In the genomic region with DNA sequence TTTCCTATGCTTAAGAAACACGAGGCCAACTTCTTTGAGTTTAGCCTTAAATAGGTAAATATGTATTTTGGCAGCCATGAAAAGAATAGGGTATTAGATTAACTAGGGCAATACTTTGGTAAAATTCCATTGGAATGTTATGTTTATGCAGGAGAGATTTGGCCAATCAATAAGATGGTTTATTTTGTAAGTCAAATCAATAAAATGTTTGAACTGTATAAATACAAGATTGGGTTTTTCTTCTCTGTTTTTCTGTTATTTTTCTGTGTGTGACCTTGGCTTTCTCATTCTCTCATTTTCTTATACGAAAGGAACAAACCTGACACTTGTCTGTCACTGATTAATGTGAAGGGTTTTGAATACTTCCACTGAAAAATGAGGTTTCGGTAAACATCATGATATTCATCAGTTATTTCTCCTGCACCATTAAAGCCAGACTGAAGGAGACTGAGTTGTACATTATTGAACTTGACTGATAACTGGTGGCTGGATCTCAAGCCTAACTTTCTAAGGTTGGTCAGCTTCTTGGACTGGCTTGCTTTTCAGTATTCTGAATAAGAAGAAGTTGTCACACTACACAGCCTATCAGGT, we compare ENCODE assay signal across 1 cellular context.
TF ChIP-seq lines count a peak whose summit lies in the region.

No MANE protein-coding gene starts in this region.

TF ChIP-seq in HepG2, 621 proteins besides CTCF, POLR2A, EP300 and RAD21 (continued from another document and continues in another):
- TF ChIP-seq, protein P1, sequence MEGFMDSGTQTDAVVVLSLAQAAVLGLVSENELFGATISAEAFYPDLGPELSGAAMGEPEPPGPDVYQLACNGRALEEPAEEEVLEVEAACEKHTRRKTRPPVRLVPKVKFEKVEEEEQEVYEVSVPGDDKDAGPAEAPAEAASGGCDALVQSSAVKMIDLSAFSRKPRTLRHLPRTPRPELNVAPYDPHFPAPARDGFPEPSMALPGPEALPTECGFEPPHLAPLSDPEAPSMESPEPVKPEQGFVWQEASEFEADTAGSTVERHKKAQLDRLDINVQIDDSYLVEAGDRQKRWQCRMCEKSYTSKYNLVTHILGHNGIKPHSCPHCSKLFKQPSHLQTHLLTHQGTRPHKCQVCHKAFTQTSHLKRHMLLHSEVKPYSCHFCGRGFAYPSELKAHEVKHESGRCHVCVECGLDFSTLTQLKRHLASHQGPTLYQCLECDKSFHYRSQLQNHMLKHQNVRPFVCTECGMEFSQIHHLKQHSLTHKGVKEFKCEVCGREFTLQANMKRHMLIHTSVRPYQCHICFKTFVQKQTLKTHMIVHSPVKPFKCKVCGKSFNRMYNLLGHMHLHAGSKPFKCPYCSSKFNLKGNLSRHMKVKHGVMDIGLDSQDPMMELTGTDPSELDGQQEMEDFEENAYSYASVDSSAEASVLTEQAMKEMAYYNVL (CRISPR knock-in tag; IDR thresholded peaks at IDR 0.05; ENCODE audit: borderline replicate concordance): peak; percentile 90
- TF ChIP-seq, protein P2, sequence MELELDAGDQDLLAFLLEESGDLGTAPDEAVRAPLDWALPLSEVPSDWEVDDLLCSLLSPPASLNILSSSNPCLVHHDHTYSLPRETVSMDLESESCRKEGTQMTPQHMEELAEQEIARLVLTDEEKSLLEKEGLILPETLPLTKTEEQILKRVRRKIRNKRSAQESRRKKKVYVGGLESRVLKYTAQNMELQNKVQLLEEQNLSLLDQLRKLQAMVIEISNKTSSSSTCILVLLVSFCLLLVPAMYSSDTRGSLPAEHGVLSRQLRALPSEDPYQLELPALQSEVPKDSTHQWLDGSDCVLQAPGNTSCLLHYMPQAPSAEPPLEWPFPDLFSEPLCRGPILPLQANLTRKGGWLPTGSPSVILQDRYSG (CRISPR knock-in tag; IDR thresholded peaks at IDR 0.05): no peak
- TF ChIP-seq ZSCAN22 (CRISPR knock-in tag; IDR thresholded peaks at IDR 0.05) (no peak), ZNF598 (CRISPR knock-in tag; IDR thresholded peaks at IDR 0.05; ENCODE audit: borderline replicate concordance) (no peak), IRF2 (CRISPR knock-in tag; IDR thresholded peaks at IDR 0.05) (no peak), FOXA3 (CRISPR knock-in tag; IDR thresholded peaks at IDR 0.05) (peak; percentile 67), ZNF780A (CRISPR knock-in tag; IDR thresholded peaks at IDR 0.05) (no peak), MAZ (IDR thresholded peaks at IDR 0.05; ENCODE audit: borderline replicate concordance, low read depth, low read length) (no peak), MAZ (CRISPR knock-in tag; IDR thresholded peaks at IDR 0.05; ENCODE audit: low read depth) (no peak), CAMTA2 (CRISPR knock-in tag; IDR thresholded peaks at IDR 0.05; ENCODE audit: borderline replicate concordance) (no peak), ZNF232 (CRISPR knock-in tag; IDR thresholded peaks at IDR 0.05; ENCODE audit: borderline replicate concordance) (no peak), ZC3H13 (CRISPR knock-in tag; IDR thresholded peaks at IDR 0.05) (no peak), NFYB (CRISPR knock-in tag; IDR thresholded peaks at IDR 0.05) (no peak), ZNF30 (CRISPR knock-in tag; IDR thresholded peaks at IDR 0.05) (no peak), CHD2 (IDR thresholded peaks at IDR 0.05; ENCODE audit: low read depth, low read length) (no peak), NR2F1 (CRISPR knock-in tag; IDR thresholded peaks at IDR 0.05) (no peak), ZFP37 (CRISPR knock-in tag; IDR thresholded peaks at IDR 0.05; ENCODE audit: borderline replicate concordance) (no peak), ZMAT3 (CRISPR knock-in tag; conservative IDR thresholded peaks at IDR 0.05) (no peak), PAX8 (CRISPR knock-in tag; IDR thresholded peaks at IDR 0.05; ENCODE audit: borderline replicate concordance) (no peak), ZKSCAN8 (CRISPR knock-in tag; IDR thresholded peaks at IDR 0.05; ENCODE audit: borderline replicate concordance) (no peak), ZNF891 (CRISPR knock-in tag; IDR thresholded peaks at IDR 0.05) (no peak), ZNF3 (CRISPR knock-in tag; IDR thresholded peaks at IDR 0.05) (no peak), ZNF251 (CRISPR knock-in tag; IDR thresholded peaks at IDR 0.05) (no peak), GLI4 (CRISPR knock-in tag; IDR thresholded peaks at IDR 0.05; ENCODE audit: borderline replicate concordance) (no peak), ISL2 (CRISPR knock-in tag; IDR thresholded peaks at IDR 0.05) (peak; percentile 73; the same call in 1 of the 2 replicates), SCMH1 (CRISPR knock-in tag; IDR thresholded peaks at IDR 0.05; ENCODE audit: borderline replicate concordance) (no peak), ZNF260 (CRISPR knock-in tag; IDR thresholded peaks at IDR 0.05; ENCODE audit: borderline replicate concordance, low read depth) (no peak), ZNF720 (CRISPR knock-in tag; IDR thresholded peaks at IDR 0.05) (no peak), ZNF160 (CRISPR knock-in tag; IDR thresholded peaks at IDR 0.05) (no peak), NONO (IDR thresholded peaks at IDR 0.05) (no peak), NONO (CRISPR knock-in tag; conservative IDR thresholded peaks at IDR 0.05) (no peak), ZNF615 (CRISPR knock-in tag; IDR thresholded peaks at IDR 0.05; ENCODE audit: borderline replicate concordance) (no peak), CBX1 (IDR thresholded peaks at IDR 0.05; ENCODE audit: low read depth) (no peak), ZNF569 (CRISPR knock-in tag; IDR thresholded peaks at IDR 0.05; ENCODE audit: borderline replicate concordance) (no peak), MEIS1 (CRISPR knock-in tag; IDR thresholded peaks at IDR 0.05; ENCODE audit: borderline replicate concordance) (no peak), AGO2 (optimal IDR thresholded peaks at IDR 0.05; ENCODE audit: low read depth, low read length) (no peak), HCFC1 (IDR thresholded peaks at IDR 0.05; ENCODE audit: low read depth, low read length) (no peak), MYC (CRISPR knock-in tag; IDR thresholded peaks at IDR 0.05; ENCODE audit: borderline replicate concordance) (no peak), KLF9 (CRISPR knock-in tag; IDR thresholded peaks at IDR 0.05; ENCODE audit: low read depth) (no peak), ELF3 (CRISPR knock-in tag; IDR thresholded peaks at IDR 0.05) (peak; percentile 20; the same call in 1 of the 2 replicates), ZNF746 (CRISPR knock-in tag; IDR thresholded peaks at IDR 0.05) (no peak), ZNF776 (CRISPR knock-in tag; IDR thresholded peaks at IDR 0.05) (no peak), HMG20B (CRISPR knock-in tag; conservative IDR thresholded peaks at IDR 0.05) (no peak), TAF1 (CRISPR knock-in tag; IDR thresholded peaks at IDR 0.05) (no peak), HHEX (CRISPR knock-in tag; IDR thresholded peaks at IDR 0.05) (no peak), MBNL3 (CRISPR knock-in tag; conservative IDR thresholded peaks at IDR 0.05) (no peak), KDM5A (IDR thresholded peaks at IDR 0.05; ENCODE audit: borderline replicate concordance, low read length) (no peak)
- TF ChIP-seq, protein P3, sequence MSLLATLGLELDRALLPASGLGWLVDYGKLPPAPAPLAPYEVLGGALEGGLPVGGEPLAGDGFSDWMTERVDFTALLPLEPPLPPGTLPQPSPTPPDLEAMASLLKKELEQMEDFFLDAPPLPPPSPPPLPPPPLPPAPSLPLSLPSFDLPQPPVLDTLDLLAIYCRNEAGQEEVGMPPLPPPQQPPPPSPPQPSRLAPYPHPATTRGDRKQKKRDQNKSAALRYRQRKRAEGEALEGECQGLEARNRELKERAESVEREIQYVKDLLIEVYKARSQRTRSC (CRISPR knock-in tag; IDR thresholded peaks at IDR 0.05; ENCODE audit: low read depth): no peak
- TF ChIP-seq, protein P4, sequence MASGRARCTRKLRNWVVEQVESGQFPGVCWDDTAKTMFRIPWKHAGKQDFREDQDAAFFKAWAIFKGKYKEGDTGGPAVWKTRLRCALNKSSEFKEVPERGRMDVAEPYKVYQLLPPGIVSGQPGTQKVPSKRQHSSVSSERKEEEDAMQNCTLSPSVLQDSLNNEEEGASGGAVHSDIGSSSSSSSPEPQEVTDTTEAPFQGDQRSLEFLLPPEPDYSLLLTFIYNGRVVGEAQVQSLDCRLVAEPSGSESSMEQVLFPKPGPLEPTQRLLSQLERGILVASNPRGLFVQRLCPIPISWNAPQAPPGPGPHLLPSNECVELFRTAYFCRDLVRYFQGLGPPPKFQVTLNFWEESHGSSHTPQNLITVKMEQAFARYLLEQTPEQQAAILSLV (CRISPR knock-in tag; IDR thresholded peaks at IDR 0.05; ENCODE audit: borderline replicate concordance): no peak
- TF ChIP-seq, protein P5, sequence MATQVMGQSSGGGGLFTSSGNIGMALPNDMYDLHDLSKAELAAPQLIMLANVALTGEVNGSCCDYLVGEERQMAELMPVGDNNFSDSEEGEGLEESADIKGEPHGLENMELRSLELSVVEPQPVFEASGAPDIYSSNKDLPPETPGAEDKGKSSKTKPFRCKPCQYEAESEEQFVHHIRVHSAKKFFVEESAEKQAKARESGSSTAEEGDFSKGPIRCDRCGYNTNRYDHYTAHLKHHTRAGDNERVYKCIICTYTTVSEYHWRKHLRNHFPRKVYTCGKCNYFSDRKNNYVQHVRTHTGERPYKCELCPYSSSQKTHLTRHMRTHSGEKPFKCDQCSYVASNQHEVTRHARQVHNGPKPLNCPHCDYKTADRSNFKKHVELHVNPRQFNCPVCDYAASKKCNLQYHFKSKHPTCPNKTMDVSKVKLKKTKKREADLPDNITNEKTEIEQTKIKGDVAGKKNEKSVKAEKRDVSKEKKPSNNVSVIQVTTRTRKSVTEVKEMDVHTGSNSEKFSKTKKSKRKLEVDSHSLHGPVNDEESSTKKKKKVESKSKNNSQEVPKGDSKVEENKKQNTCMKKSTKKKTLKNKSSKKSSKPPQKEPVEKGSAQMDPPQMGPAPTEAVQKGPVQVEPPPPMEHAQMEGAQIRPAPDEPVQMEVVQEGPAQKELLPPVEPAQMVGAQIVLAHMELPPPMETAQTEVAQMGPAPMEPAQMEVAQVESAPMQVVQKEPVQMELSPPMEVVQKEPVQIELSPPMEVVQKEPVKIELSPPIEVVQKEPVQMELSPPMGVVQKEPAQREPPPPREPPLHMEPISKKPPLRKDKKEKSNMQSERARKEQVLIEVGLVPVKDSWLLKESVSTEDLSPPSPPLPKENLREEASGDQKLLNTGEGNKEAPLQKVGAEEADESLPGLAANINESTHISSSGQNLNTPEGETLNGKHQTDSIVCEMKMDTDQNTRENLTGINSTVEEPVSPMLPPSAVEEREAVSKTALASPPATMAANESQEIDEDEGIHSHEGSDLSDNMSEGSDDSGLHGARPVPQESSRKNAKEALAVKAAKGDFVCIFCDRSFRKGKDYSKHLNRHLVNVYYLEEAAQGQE (IDR thresholded peaks at IDR 0.05; ENCODE audit: borderline replicate concordance in 1 of 2, low read depth in 1 of 2, low read length in 2 of 2): no peak
- TF ChIP-seq, protein P6, sequence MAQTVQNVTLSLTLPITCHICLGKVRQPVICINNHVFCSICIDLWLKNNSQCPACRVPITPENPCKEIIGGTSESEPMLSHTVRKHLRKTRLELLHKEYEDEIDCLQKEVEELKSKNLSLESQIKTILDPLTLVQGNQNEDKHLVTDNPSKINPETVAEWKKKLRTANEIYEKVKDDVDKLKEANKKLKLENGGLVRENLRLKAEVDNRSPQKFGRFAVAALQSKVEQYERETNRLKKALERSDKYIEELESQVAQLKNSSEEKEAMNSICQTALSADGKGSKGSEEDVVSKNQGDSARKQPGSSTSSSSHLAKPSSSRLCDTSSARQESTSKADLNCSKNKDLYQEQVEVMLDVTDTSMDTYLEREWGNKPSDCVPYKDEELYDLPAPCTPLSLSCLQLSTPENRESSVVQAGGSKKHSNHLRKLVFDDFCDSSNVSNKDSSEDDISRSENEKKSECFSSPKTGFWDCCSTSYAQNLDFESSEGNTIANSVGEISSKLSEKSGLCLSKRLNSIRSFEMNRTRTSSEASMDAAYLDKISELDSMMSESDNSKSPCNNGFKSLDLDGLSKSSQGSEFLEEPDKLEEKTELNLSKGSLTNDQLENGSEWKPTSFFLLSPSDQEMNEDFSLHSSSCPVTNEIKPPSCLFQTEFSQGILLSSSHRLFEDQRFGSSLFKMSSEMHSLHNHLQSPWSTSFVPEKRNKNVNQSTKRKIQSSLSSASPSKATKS (CRISPR knock-in tag; IDR thresholded peaks at IDR 0.05): no peak
- TF ChIP-seq, protein P7, sequence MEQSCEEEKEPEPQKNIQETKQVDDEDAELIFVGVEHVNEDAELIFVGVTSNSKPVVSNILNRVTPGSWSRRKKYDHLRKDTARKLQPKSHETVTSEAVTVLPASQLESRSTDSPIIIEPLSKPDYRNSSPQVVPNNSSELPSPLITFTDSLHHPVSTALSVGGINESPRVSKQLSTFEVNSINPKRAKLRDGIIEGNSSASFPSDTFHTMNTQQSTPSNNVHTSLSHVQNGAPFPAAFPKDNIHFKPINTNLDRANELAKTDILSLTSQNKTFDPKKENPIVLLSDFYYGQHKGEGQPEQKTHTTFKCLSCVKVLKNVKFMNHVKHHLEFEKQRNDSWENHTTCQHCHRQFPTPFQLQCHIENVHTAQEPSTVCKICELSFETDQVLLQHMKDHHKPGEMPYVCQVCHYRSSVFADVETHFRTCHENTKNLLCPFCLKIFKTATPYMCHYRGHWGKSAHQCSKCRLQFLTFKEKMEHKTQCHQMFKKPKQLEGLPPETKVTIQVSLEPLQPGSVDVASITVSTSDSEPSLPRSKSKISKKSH (CRISPR knock-in tag; IDR thresholded peaks at IDR 0.05; ENCODE audit: borderline replicate concordance): no peak
- TF ChIP-seq, protein P8, sequence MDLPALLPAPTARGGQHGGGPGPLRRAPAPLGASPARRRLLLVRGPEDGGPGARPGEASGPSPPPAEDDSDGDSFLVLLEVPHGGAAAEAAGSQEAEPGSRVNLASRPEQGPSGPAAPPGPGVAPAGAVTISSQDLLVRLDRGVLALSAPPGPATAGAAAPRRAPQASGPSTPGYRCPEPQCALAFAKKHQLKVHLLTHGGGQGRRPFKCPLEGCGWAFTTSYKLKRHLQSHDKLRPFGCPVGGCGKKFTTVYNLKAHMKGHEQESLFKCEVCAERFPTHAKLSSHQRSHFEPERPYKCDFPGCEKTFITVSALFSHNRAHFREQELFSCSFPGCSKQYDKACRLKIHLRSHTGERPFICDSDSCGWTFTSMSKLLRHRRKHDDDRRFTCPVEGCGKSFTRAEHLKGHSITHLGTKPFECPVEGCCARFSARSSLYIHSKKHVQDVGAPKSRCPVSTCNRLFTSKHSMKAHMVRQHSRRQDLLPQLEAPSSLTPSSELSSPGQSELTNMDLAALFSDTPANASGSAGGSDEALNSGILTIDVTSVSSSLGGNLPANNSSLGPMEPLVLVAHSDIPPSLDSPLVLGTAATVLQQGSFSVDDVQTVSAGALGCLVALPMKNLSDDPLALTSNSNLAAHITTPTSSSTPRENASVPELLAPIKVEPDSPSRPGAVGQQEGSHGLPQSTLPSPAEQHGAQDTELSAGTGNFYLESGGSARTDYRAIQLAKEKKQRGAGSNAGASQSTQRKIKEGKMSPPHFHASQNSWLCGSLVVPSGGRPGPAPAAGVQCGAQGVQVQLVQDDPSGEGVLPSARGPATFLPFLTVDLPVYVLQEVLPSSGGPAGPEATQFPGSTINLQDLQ (CRISPR knock-in tag; IDR thresholded peaks at IDR 0.05): no peak
- TF ChIP-seq, protein P9, sequence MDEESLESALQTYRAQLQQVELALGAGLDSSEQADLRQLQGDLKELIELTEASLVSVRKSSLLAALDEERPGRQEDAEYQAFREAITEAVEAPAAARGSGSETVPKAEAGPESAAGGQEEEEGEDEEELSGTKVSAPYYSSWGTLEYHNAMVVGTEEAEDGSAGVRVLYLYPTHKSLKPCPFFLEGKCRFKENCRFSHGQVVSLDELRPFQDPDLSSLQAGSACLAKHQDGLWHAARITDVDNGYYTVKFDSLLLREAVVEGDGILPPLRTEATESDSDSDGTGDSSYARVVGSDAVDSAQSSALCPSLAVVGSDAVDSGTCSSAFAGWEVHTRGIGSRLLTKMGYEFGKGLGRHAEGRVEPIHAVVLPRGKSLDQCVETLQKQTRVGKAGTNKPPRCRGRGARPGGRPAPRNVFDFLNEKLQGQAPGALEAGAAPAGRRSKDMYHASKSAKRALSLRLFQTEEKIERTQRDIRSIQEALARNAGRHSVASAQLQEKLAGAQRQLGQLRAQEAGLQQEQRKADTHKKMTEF (CRISPR knock-in tag; IDR thresholded peaks at IDR 0.05): peak; percentile 28; the same call in 1 of the 2 replicates
